In genomic region chr16:16031401-16031800, GRCh38 we compare ENCODE assay signal across 30 cellular contexts.
DNase-seq lines count a peak whose midpoint lies in the region; ATAC-seq, FAIRE-seq and TF ChIP-seq lines count a peak whose summit lies in the region.
"Had no signal": no experiment of that assay in that cellular context is flagged by ENCODE, and none has a peak within 500 bp of the region (broad histone marks: within the 10 kb centered on the region; RNA-seq: fewer than 3 reads in every experiment).

No MANE protein-coding gene starts in this region.

- BruUV-seq in IMR-90 (replicated peaks; lab: Mats Ljungman, UMichigan) = no TSS peak

- no peaks in the 10 kb centered on the region for H3K9me3 Mint-ChIP-seq in activated naive CD4-positive, alpha-beta T cell treated with anti-CD3 and anti-CD28 coated beads, Interleukin-2, amount 50 U/mL, for 24 hours
- H3K9me3 Mint-ChIP-seq in effector memory CD8-positive, alpha-beta T cell = no peaks in the 10 kb centered on the region
- H3K9me3 Mint-ChIP-seq: activated naive CD8-positive, alpha-beta T cell treated with anti-CD3 and anti-CD28 coated beads for 36 hours had no signal

- POLR2A ChIA-PET in IMR-90 (lab: Charles Lee; ENCODE audit: unreplicated experiment) = no interaction called here

- no peaks in the 10 kb centered on the region for H3K27me3 ChIP-seq in IMR-90 (ENCODE audit: control insufficient read depth, insufficient read depth, low read length)
- no peaks in the 10 kb centered on the region for H3K27me3 ChIP-seq in thyroid gland
- H3K27me3 ChIP-seq: ascending aorta, BE2C, cardiac muscle cell, right lobe of liver, tibial nerve had no signal

- peak overlapping the region; percentile 29; the same call in 1 of the 2 replicates for H4K91ac ChIP-seq in IMR-90 (ENCODE audit: insufficient read depth, low read depth, low read length)

- H3K4me3 ChIP-seq in IMR-90 (ENCODE audit: insufficient read depth, low read depth, low read length) (no peak overlapping the region), thyroid gland (replicated peaks in 1 of 3) (no peak overlapping the region)
- H3K4me3 ChIP-seq: ascending aorta, cardiac muscle cell, coronary artery, right lobe of liver, SK-N-MC, tibial nerve had no signal

- H3K4me1 ChIP-seq in IMR-90 (ENCODE audit: control insufficient read depth, insufficient read depth, low read length) = peaks cover 31% of the 10 kb centered on the region
- peaks cover 35 to 51% of the 10 kb centered on the region in 2 donors for H3K4me1 ChIP-seq in thyroid gland
- H3K4me1 ChIP-seq: BE2C, Caco-2 had no signal

- H3K27me3 Mint-ChIP-seq in activated naive CD4-positive, alpha-beta T cell treated with anti-CD3 and anti-CD28 coated beads, Interleukin-2, amount 50 U/mL, for 24 hours = no peaks in the 10 kb centered on the region
- H3K27me3 Mint-ChIP-seq in effector memory CD8-positive, alpha-beta T cell = no peaks in the 10 kb centered on the region
- H3K27me3 Mint-ChIP-seq: activated naive CD8-positive, alpha-beta T cell treated with anti-CD3 and anti-CD28 coated beads for 36 hours; progenitor cell of endocrine pancreas had no signal

- H3K9ac ChIP-seq in IMR-90 (ENCODE audit: low read depth, low read length) = no peak overlapping the region

- peaks cover 56 to 96% of the 10 kb centered on the region in 2 experiments for H3K79me1 ChIP-seq in IMR-90 (ENCODE audit: low read depth in 1 of 2, low read length in 2 of 2)

- in situ Hi-C loops in IMR-90 (cut with MboI; ENCODE audit: low sequenced_read_pairs) = no loop called here

- peak overlapping the region; percentile 72 for H3K27ac Mint-ChIP-seq in activated naive CD4-positive, alpha-beta T cell treated with anti-CD3 and anti-CD28 coated beads, Interleukin-2, amount 50 U/mL, for 24 hours
- peak overlapping the region; percentile 92 to 93 for H3K27ac Mint-ChIP-seq in effector memory CD8-positive, alpha-beta T cell
- H3K27ac Mint-ChIP-seq: progenitor cell of endocrine pancreas had no signal

- dilution Hi-C loops in IMR-90 (cut with HindIII; ENCODE audit: low sequenced_read_pairs, unreplicated experiment) = no loop called here

- H3K23ac ChIP-seq in IMR-90 (ENCODE audit: low read depth, low read length) = no peak overlapping the region

- H4K5ac ChIP-seq in IMR-90 (ENCODE audit: low read depth, low read length) = no peak overlapping the region

- CTCF ChIA-PET in IMR-90 (lab: Yijun Ruan, JAX) = interaction anchor here (0.8 kb wide), 1 partner anchor 15 kb away, joined by 3 read pairs; no protein-coding TSS in a partner anchor

- H3K4me2 ChIP-seq in IMR-90 (ENCODE audit: low read depth, low read length) = no peak overlapping the region

- 0 out of 3 replicates have a peak overlapping the region, but pooled peaks have one; percentile 18 for H2BK15ac ChIP-seq in IMR-90 (ENCODE audit: low read depth, low read length)

- H2AK9ac ChIP-seq in IMR-90 (replicated peaks; ENCODE audit: low read depth, low read length, poor library complexity) = no peak overlapping the region

- no peak overlapping the region for H2AFZ ChIP-seq in IMR-90 (replicated peaks; ENCODE audit: low read length, poor library complexity)

- H3K14ac ChIP-seq in IMR-90 (replicated peaks; ENCODE audit: low read depth, low read length) = no peak overlapping the region

- H3K9me1 ChIP-seq in IMR-90 (ENCODE audit: insufficient read depth, low read length) = peaks cover 39% of the 10 kb centered on the region

- TF ChIP-seq CTCF in IMR-90 (conservative IDR thresholded peaks at IDR 0.05; ENCODE audit: low read depth, low read length) (no peak), thyroid gland (IDR thresholded peaks at IDR 0.05) (no peak)

- H2BK120ac ChIP-seq in IMR-90 (ENCODE audit: low read depth, low read length) = peak overlapping the region; percentile 14

- peaks cover 10% of the 10 kb centered on the region; the same call in 1 of the 2 replicates for H4K20me1 ChIP-seq in IMR-90 (ENCODE audit: insufficient read depth, low read length)

- 0 out of 4 replicates have a peak overlapping the region, but pooled peaks of 1 of the 2 experiments have one; percentile 19 for H4K8ac ChIP-seq in IMR-90 (ENCODE audit: low read depth in 2 of 2, low read length in 2 of 2)

- peaks cover 20% of the 10 kb centered on the region for H3K4me1 Mint-ChIP-seq in activated naive CD4-positive, alpha-beta T cell treated with anti-CD3 and anti-CD28 coated beads, Interleukin-2, amount 50 U/mL, for 24 hours
- peaks cover 15 to 27% of the 10 kb centered on the region in 2 donors for H3K4me1 Mint-ChIP-seq in effector memory CD8-positive, alpha-beta T cell (ENCODE audit: low read depth in 2 of 2)

- ATAC-seq in IMR-90 (ENCODE audit: low read depth) = no peak
- ATAC-seq in effector memory CD8-positive, alpha-beta T cell (replicated peaks) = no peak
- no peak for ATAC-seq in GM18907 (IDR thresholded peaks at IDR 0.05; ENCODE audit: unreplicated experiment)
- ATAC-seq: PC-3, right lobe of liver had no signal

- H3K36me3 Mint-ChIP-seq in activated naive CD4-positive, alpha-beta T cell treated with anti-CD3 and anti-CD28 coated beads, Interleukin-2, amount 50 U/mL, for 24 hours = peaks cover 6% of the 10 kb centered on the region
- peaks cover 11% of the 10 kb centered on the region for H3K36me3 Mint-ChIP-seq in effector memory CD8-positive, alpha-beta T cell (ENCODE audit: insufficient read depth)

- FAIRE-seq in H54 (lab: Jason Lieb, UNC) = no peak
- FAIRE-seq: G401.6 had no signal

- H3K56ac ChIP-seq in IMR-90 (ENCODE audit: extremely low read depth, insufficient read depth, low read length) = no peak overlapping the region

- intact Hi-C loops in IMR-90 (cut with micrococcal nuclease) (no loop called here), thyroid gland (cut with DNase I) (loop anchor here (10.0 kb wide), 1 partner anchor 53 kb away; no protein-coding TSS in a partner anchor)

- H3K27ac ChIP-seq in IMR-90 (ENCODE audit: insufficient read depth, low read length) (peak overlapping the region; percentile 96; the same call in 1 of the 2 replicates), thyroid gland (peak overlapping the region; percentile 88 to 95 (median 90))
- H3K27ac ChIP-seq: cardiac muscle cell, right lobe of liver, SK-N-MC, tibial nerve, VCaP had no signal

- peak overlapping the region; percentile 3; the same call in 1 of the 2 replicates for H2BK20ac ChIP-seq in IMR-90 (ENCODE audit: low read depth, low read length)

- peaks cover 65% of the 10 kb centered on the region for H3K36me3 ChIP-seq in IMR-90 (ENCODE audit: control insufficient read depth, insufficient read depth, low read length)
- H3K36me3 ChIP-seq in thyroid gland = peaks cover 4 to 8% of the 10 kb centered on the region in 2 donors
- H3K36me3 ChIP-seq: right lobe of liver had no signal

- no peak overlapping the region for H3K4me3 Mint-ChIP-seq in activated naive CD4-positive, alpha-beta T cell treated with anti-CD3 and anti-CD28 coated beads, Interleukin-2, amount 50 U/mL, for 24 hours
- H3K4me3 Mint-ChIP-seq in effector memory CD8-positive, alpha-beta T cell = peak overlapping the region in 1 of 2 donors; percentile 8
- H3K4me3 Mint-ChIP-seq: activated naive CD8-positive, alpha-beta T cell treated with anti-CD3 and anti-CD28 coated beads for 36 hours had no signal

- H2BK5ac ChIP-seq in IMR-90 (ENCODE audit: low read depth, low read length, poor library complexity, severe bottlenecking) = no peak overlapping the region

- TF ChIP-seq RAD21 in IMR-90 (IDR thresholded peaks at IDR 0.05; ENCODE audit: low read length) = no peak

- H3K9me3 ChIP-seq in IMR-90 (ENCODE audit: control insufficient read depth, insufficient read depth, low read length) (no peaks in the 10 kb centered on the region), thyroid gland (no peaks in the 10 kb centered on the region)
- H3K9me3 ChIP-seq: ascending aorta, BE2C, Caco-2, right lobe of liver, tibial nerve had no signal

- peak overlapping the region; percentile 52; the same call in 1 of the 2 replicates for H3K4ac ChIP-seq in IMR-90 (ENCODE audit: low read depth, low read length)

- no peak overlapping the region for H3K18ac ChIP-seq in IMR-90 (ENCODE audit: low read depth, low read length)

- WGBS in IMR-90 (ENCODE audit: extremely low coverage in 2 of 2, insufficient read length in 1 of 2), 2 experiments = 100% methylated on average over 1 of the region's 6 CpGs; no CpG with 5 or more reads in 1 of the 2 experiments
- 98 to 99% methylated on average over 6 of the region's 6 CpGs for WGBS in thyroid gland, 2 donors

- H2AK5ac ChIP-seq in IMR-90 (ENCODE audit: low read depth, low read length) = peak overlapping the region; percentile 56; the same call in 1 of the 2 replicates

- DNase-seq in activated naive CD4-positive, alpha-beta T cell treated with anti-CD3 and anti-CD28 coated beads, Interleukin-2, amount 50 U/mL, for 16 hours = no peak
- DNase-seq in IMR-90 (no peak), thyroid gland (no peak), H54 (ENCODE audit: insufficient read length, low spot score) (no peak)
- no peak for DNase-seq in effector memory CD8-positive, alpha-beta T cell
- DNase-seq: activated CD4-positive, alpha-beta T cell treated with anti-CD3 and anti-CD28 coated beads, Interleukin-2, amount 50 U/mL, for 1 hour; activated naive CD8-positive, alpha-beta T cell treated with anti-CD3 and anti-CD28 coated beads for 36 hours; BE2C; Caco-2; DMS53; effector memory CD4-positive, alpha-beta T cell; mesenchymal stem cell; MV-4-11; NCI-H1436; NCI-H2081 treated with DMSO at 0.1 percent for 48 hours; NCI-H2227 treated with DMSO at 0.1 percent for 48 hours; NCI-H526; PC-3; right lobe of liver; stimulated activated CD4-positive, alpha-beta T cell treated with anti-CD3 and anti-CD28 coated beads, Interleukin-2, amount 100 ng/mL, for 48 hours had no signal

- TF ChIP-seq POLR2A in IMR-90 (IDR thresholded peaks at IDR 0.05; ENCODE audit: low read depth, low read length) (no peak), thyroid gland (IDR thresholded peaks at IDR 0.05) (no peak), H54 (IDR thresholded peaks at IDR 0.05; ENCODE audit: low read depth, low read length) (no peak)

TF ChIP-seq in IMR-90, 13 proteins besides CTCF, POLR2A, EP300 and RAD21:
- TF ChIP-seq RFX5 (IDR thresholded peaks at IDR 0.05; ENCODE audit: low read depth, low read length) = no peak
- TF ChIP-seq MXI1 (IDR thresholded peaks at IDR 0.05; ENCODE audit: borderline replicate concordance, low read depth, low read length) = no peak
- TF ChIP-seq NFE2L2 (IDR thresholded peaks at IDR 0.05; ENCODE audit: low read depth, low read length) = no peak
- TF ChIP-seq FOS (IDR thresholded peaks at IDR 0.05; ENCODE audit: low read depth, low read length) = no peak
- TF ChIP-seq ELK1 (IDR thresholded peaks at IDR 0.05; ENCODE audit: borderline replicate concordance, low read depth, low read length) = no peak
- no peak for TF ChIP-seq CHD1 (IDR thresholded peaks at IDR 0.05; ENCODE audit: low read depth, low read length)
